17 cellular contexts compared by ENCODE assay signal in genomic region chr10:131978366-131978765, GRCh38. TPM values are rescaled to one million over a fixed set of nuclear protein-coding genes. Genes with fewer than 3 reads are reported as not detected.
DNase-seq lines count a peak whose midpoint lies in the region; ATAC-seq and TF ChIP-seq lines count a peak whose summit lies in the region.
"Had no signal": no experiment of that assay in that cellular context is flagged by ENCODE, and none has a peak within 500 bp of the region (broad histone marks: within the 10 kb centered on the region; RNA-seq: fewer than 3 reads in every experiment).

No MANE protein-coding gene starts in this region.

- 89 to 91% methylated on average over 3 of the region's 3 CpGs for WGBS in GM23248 (ENCODE audit: low coverage in 1 of 2, low lambda C conversion rate in 2 of 2, missing lambda C conversion rate in 2 of 2), 2 experiments

- H3K36me3 ChIP-seq in GM23248 (ENCODE audit: low read depth) (peaks cover 7% of the 10 kb centered on the region; the same call in 1 of the 2 replicates), adipocyte (ENCODE audit: control insufficient read depth, insufficient read depth, low read length, severe bottlenecking) (peaks cover 24% of the 10 kb centered on the region), neural progenitor cell (no peaks in the 10 kb centered on the region), upper lobe of right lung (no peaks in the 10 kb centered on the region)
- H3K36me3 ChIP-seq: adrenal gland had no signal

- intact Hi-C loops in upper lobe of right lung (cut with DNase I) = no loop called here

- DNase-seq in T-helper 1 cell = no peak
- no peak for DNase-seq in GM23248
- no peak for DNase-seq in adipocyte (ENCODE audit: low read depth)
- DNase-seq in neural progenitor cell (ENCODE audit: low spot score) = no peak
- no peak for DNase-seq in upper lobe of right lung
- DNase-seq: esophagus squamous epithelium; hippocampal formation; naive B cell; NCI-H1694 treated with DMSO at 0.1 percent for 48 hours; NCI-H526; stimulated activated CD4-positive, alpha-beta T cell treated with anti-CD3 and anti-CD28 coated beads, Interleukin-4, amount 100 ng/mL, for 4 hours; stimulated activated naive CD4-positive, alpha-beta T cell treated with Interleukin-2 at 50 U/mL for 16 hours had no signal

- H3K27ac Mint-ChIP-seq in T-helper 1 cell treated with Interleukin-12 subunit alpha and Interleukin-12 subunit beta and Interleukin-4 antibody, amounts not matched to agents 30 μg/mL and 1 μg/mL, for 36 hours = peak overlapping the region; percentile 73
- H3K27ac Mint-ChIP-seq in neural progenitor cell = no peak overlapping the region

- H3F3A ChIP-seq in GM23248 (ENCODE audit: insufficient read depth) (peaks cover 32% of the 10 kb centered on the region), neural progenitor cell (ENCODE audit: low read depth) (peaks cover 6% of the 10 kb centered on the region)

- peak overlapping the region; percentile 90 for H3K4me2 ChIP-seq in GM23248 (ENCODE audit: unreplicated experiment)
- peak overlapping the region; percentile 96 for H3K4me2 ChIP-seq in neural progenitor cell

- H3K9me3 Mint-ChIP-seq in T-helper 1 cell treated with Interleukin-12 subunit alpha and Interleukin-12 subunit beta and Interleukin-4 antibody, amounts not matched to agents 30 μg/mL and 1 μg/mL, for 36 hours = no peaks in the 10 kb centered on the region
- peaks cover 6% of the 10 kb centered on the region for H3K9me3 Mint-ChIP-seq in neural progenitor cell
- H3K9me3 Mint-ChIP-seq: naive B cell had no signal

- H4K20me1 ChIP-seq in GM23248 (ENCODE audit: insufficient read depth) = peaks cover 56% of the 10 kb centered on the region
- peaks cover 79% of the 10 kb centered on the region for H4K20me1 ChIP-seq in neural progenitor cell (ENCODE audit: low read depth)

- H3K9me2 ChIP-seq in GM23248 (ENCODE audit: insufficient read depth) = no peaks in the 10 kb centered on the region

- TF ChIP-seq CTCF in neural progenitor cell (IDR thresholded peaks at IDR 0.05) (no peak), upper lobe of right lung (IDR thresholded peaks at IDR 0.05) (no peak)

- peaks cover 4% of the 10 kb centered on the region for H3K27me3 Mint-ChIP-seq in T-helper 1 cell treated with Interleukin-12 subunit alpha and Interleukin-12 subunit beta and Interleukin-4 antibody, amounts not matched to agents 30 μg/mL and 1 μg/mL, for 36 hours (ENCODE audit: low read depth)
- peaks cover 12% of the 10 kb centered on the region for H3K27me3 Mint-ChIP-seq in neural progenitor cell (ENCODE audit: insufficient read depth, low read depth)

- H3K9me3 ChIP-seq in GM23248 (ENCODE audit: low read depth) (no peaks in the 10 kb centered on the region), adipocyte (ENCODE audit: control insufficient read depth, low read length) (no peaks in the 10 kb centered on the region), neural progenitor cell (ENCODE audit: low read depth) (no peaks in the 10 kb centered on the region), upper lobe of right lung (no peaks in the 10 kb centered on the region)
- H3K9me3 ChIP-seq: adrenal gland, esophagus squamous epithelium had no signal

- in situ Hi-C loops in GM23248 (cut with MboI) = no loop called here

- H3K4me1 ChIP-seq in GM23248 (ENCODE audit: insufficient read depth) (peaks cover 20% of the 10 kb centered on the region), adipocyte (ENCODE audit: control insufficient read depth, insufficient read depth, low read length) (peaks cover 18% of the 10 kb centered on the region), neural progenitor cell (peaks cover 20% of the 10 kb centered on the region), upper lobe of right lung (peaks cover 22% of the 10 kb centered on the region)

- no peak overlapping the region for H3K27ac ChIP-seq in GM23248
- H3K27ac ChIP-seq in neural progenitor cell = no peak overlapping the region
- no peak overlapping the region for H3K27ac ChIP-seq in upper lobe of right lung
- H3K27ac ChIP-seq: adrenal gland, esophagus squamous epithelium, HL-60 had no signal

- ATAC-seq in upper lobe of right lung (no peak), GM21515 (IDR thresholded peaks at IDR 0.05; ENCODE audit: unreplicated experiment) (no peak), HG02763 (IDR thresholded peaks at IDR 0.05; ENCODE audit: unreplicated experiment) (no peak)

- H3K4me3 Mint-ChIP-seq in T-helper 1 cell treated with Interleukin-12 subunit alpha and Interleukin-12 subunit beta and Interleukin-4 antibody, amounts not matched to agents 30 μg/mL and 1 μg/mL, for 36 hours = no peak overlapping the region
- peak overlapping the region; percentile 94 for H3K4me3 Mint-ChIP-seq in neural progenitor cell

- H3K9ac ChIP-seq in GM23248 (peak overlapping the region; percentile 90), adipocyte (ENCODE audit: low read length) (no peak overlapping the region), neural progenitor cell (no peak overlapping the region)

- peaks cover 64% of the 10 kb centered on the region for H3K4me1 Mint-ChIP-seq in T-helper 1 cell treated with Interleukin-12 subunit alpha and Interleukin-12 subunit beta and Interleukin-4 antibody, amounts not matched to agents 30 μg/mL and 1 μg/mL, for 36 hours (ENCODE audit: low read depth)
- H3K4me1 Mint-ChIP-seq in neural progenitor cell = peaks cover 50% of the 10 kb centered on the region

- H3K79me2 ChIP-seq in GM23248 (ENCODE audit: insufficient read depth) = peaks cover 84% of the 10 kb centered on the region
- peaks cover 81% of the 10 kb centered on the region for H3K79me2 ChIP-seq in neural progenitor cell (ENCODE audit: low read depth)

- H3K4me3 ChIP-seq in GM23248 (peak overlapping the region; percentile 92), adipocyte (ENCODE audit: low read length) (peak overlapping the region; percentile 94), neural progenitor cell (peak overlapping the region; percentile 91), upper lobe of right lung (no peak overlapping the region)
- H3K4me3 ChIP-seq: adrenal gland, esophagus squamous epithelium had no signal

- H3K27me3 ChIP-seq in GM23248 (replicated peaks; ENCODE audit: insufficient read depth) = no peaks in the 10 kb centered on the region
- no peaks in the 10 kb centered on the region for H3K27me3 ChIP-seq in adipocyte (replicated peaks; ENCODE audit: control insufficient read depth, insufficient read depth, low read length)
- peaks cover 13% of the 10 kb centered on the region for H3K27me3 ChIP-seq in neural progenitor cell
- no peaks in the 10 kb centered on the region for H3K27me3 ChIP-seq in upper lobe of right lung
- H3K27me3 ChIP-seq: adrenal gland had no signal

- H3K36me3 Mint-ChIP-seq in T-helper 1 cell treated with Interleukin-12 subunit alpha and Interleukin-12 subunit beta and Interleukin-4 antibody, amounts not matched to agents 30 μg/mL and 1 μg/mL, for 36 hours (ENCODE audit: low read depth) = peaks cover 23% of the 10 kb centered on the region
- H3K36me3 Mint-ChIP-seq in neural progenitor cell = peaks cover 45% of the 10 kb centered on the region
- H3K36me3 Mint-ChIP-seq: naive B cell had no signal

- H2AFZ ChIP-seq in GM23248 (no peak overlapping the region), neural progenitor cell (replicated peaks) (no peak overlapping the region)

RNA-seq across cellular contexts. Expression of gene BNIP3, which starts 3.4 kb away (rescaled TPM):
- total RNA-seq in GM23248 (2014; rRNA removed; shearing (Covaris generic)) = 283 and 423 TPM in 2 replicates
- polyA plus RNA-seq in GM23248 (2016; fragmentation: Nextera tagmentation; extraction: Ambion mirVana) = 370 and 384 TPM in 2 replicates
- total RNA-seq in neural progenitor cell (ENCODE audit: low replicate concordance) (256 and 312 TPM in 2 replicates), upper lobe of right lung (38.2 TPM)
